In genomic region chr14:105486974-105487448, GRCh38 we compare ENCODE assay signal across 8 cellular contexts. TPM values are rescaled to one million over a fixed set of nuclear protein-coding genes. Genes with fewer than 3 reads are reported as not detected.
DNase-seq lines count a peak whose midpoint lies in the region; ATAC-seq and TF ChIP-seq lines count a peak whose summit lies in the region.

No MANE protein-coding gene starts in this region.

- no peak for ATAC-seq in natural killer cell treated with Interleukin-12 subunit alpha and Interleukin-12 subunit beta and Interleukin-15 and Interleukin-18, amount 100 ng/mL, for 72 hours
- ATAC-seq in GM19467 (IDR thresholded peaks at IDR 0.05; ENCODE audit: unreplicated experiment) = no peak
- ATAC-seq in HG02642 (IDR thresholded peaks at IDR 0.05; ENCODE audit: poor library complexity, unreplicated experiment) = no peak
- ATAC-seq in GM19324 (IDR thresholded peaks at IDR 0.05; ENCODE audit: low FRiP score, unreplicated experiment) = no peak

- H3K4me1 ChIP-seq in OCI-LY3 (ENCODE audit: low read length) = peaks cover 30% of the 10 kb centered on the region

- no peaks in the 10 kb centered on the region for H3K9me3 ChIP-seq in OCI-LY3 (ENCODE audit: insufficient read depth, low read length)

- H3K9me3 Mint-ChIP-seq in natural killer cell treated with Interleukin-12 subunit alpha and Interleukin-12 subunit beta and Interleukin-15 and Interleukin-18, amount 100 ng/mL, for 72 hours = no peaks in the 10 kb centered on the region

- H3K27ac Mint-ChIP-seq in natural killer cell treated with Interleukin-12 subunit alpha and Interleukin-12 subunit beta and Interleukin-15 and Interleukin-18, amount 100 ng/mL, for 72 hours = no peak overlapping the region

- no peak overlapping the region; the same call in 1 of the 2 replicates for H2AFZ ChIP-seq in OCI-LY3 (ENCODE audit: low read depth, low read length)

- no peak for TF ChIP-seq CTCF in OCI-LY3 (IDR thresholded peaks at IDR 0.05; ENCODE audit: low read depth, low read length)
- TF ChIP-seq CTCF in dorsolateral prefrontal cortex (IDR thresholded peaks at IDR 0.05 in 54 of 56, conservative IDR thresholded peaks at IDR 0.05 in 2 of 56; ENCODE audit: low read depth in 1 of 56, partially characterized antibody in 56 of 56) = no peak

- peak; percentile 49 for DNase-seq in Daoy (ENCODE audit: low read depth)
- DNase-seq in dorsolateral prefrontal cortex = no peak
- DNase-seq in natural killer cell treated with Interleukin-12 subunit alpha and Interleukin-12 subunit beta and Interleukin-15 and Interleukin-18, amount 100 ng/mL, for 72 hours (ENCODE audit: low spot score) = no peak
- DNase-seq in NCI-H82 treated with DMSO at 0.1 percent for 48 hours (lab: John Stamatoyannopoulos, UW; ENCODE audit: unreplicated experiment) = no peak

- peaks cover 25 to 34% of the 10 kb centered on the region in 2 donors for H3K4me1 Mint-ChIP-seq in natural killer cell treated with Interleukin-12 subunit alpha and Interleukin-12 subunit beta and Interleukin-15 and Interleukin-18, amount 100 ng/mL, for 72 hours (ENCODE audit: low read depth in 2 of 2)

- H3K36me3 ChIP-seq in OCI-LY3 (replicated peaks; ENCODE audit: low read depth, low read length) = no peaks in the 10 kb centered on the region

- peak overlapping the region; percentile 92 for H3K4me3 ChIP-seq in OCI-LY3 (ENCODE audit: low read length)
- H3K4me3 ChIP-seq in dorsolateral prefrontal cortex = peak overlapping the region in 48 of 59 donors; percentile 7 to 81 (median 33)

- H3K27me3 ChIP-seq in OCI-LY3 (ENCODE audit: low read depth, low read length) (peaks cover 9% of the 10 kb centered on the region), dorsolateral prefrontal cortex (peaks cover 0 to 34% (median 18%) of the 10 kb centered on the region in 45 donors)

- no peaks in the 10 kb centered on the region for H3K36me3 Mint-ChIP-seq in natural killer cell treated with Interleukin-12 subunit alpha and Interleukin-12 subunit beta and Interleukin-15 and Interleukin-18, amount 100 ng/mL, for 72 hours

- peak overlapping the region; percentile 58 for H3K27ac ChIP-seq in OCI-LY3 (ENCODE audit: low read length)
- peak overlapping the region in 15 of 59 donors; percentile 6 to 67 (median 41) for H3K27ac ChIP-seq in dorsolateral prefrontal cortex

- peak overlapping the region; percentile 73 for H3K4me3 Mint-ChIP-seq in natural killer cell treated with Interleukin-12 subunit alpha and Interleukin-12 subunit beta and Interleukin-15 and Interleukin-18, amount 100 ng/mL, for 72 hours

- H3K4me2 ChIP-seq in OCI-LY3 (ENCODE audit: low read length) = peak overlapping the region; percentile 93

- H4K20me1 ChIP-seq in OCI-LY3 (ENCODE audit: insufficient read depth, low read length) = peaks cover 4% of the 10 kb centered on the region

- H3K9ac ChIP-seq in OCI-LY3 (ENCODE audit: low read length) = peak overlapping the region; percentile 97

- no peaks in the 10 kb centered on the region for H3K27me3 Mint-ChIP-seq in natural killer cell treated with Interleukin-12 subunit alpha and Interleukin-12 subunit beta and Interleukin-15 and Interleukin-18, amount 100 ng/mL, for 72 hours

- H3K79me2 ChIP-seq in OCI-LY3 (ENCODE audit: low read length) = peaks cover 15% of the 10 kb centered on the region

- intact Hi-C loops in dorsolateral prefrontal cortex (cut with DNase I) = no loop called here

RNA-seq across cellular contexts. Expression of gene CRIP1, which starts 0.3 kb away (rescaled TPM):
- 15.0 and 20.4 TPM in 2 replicates for total RNA-seq in Daoy (2014; rRNA removed; shearing (Covaris generic))
- 10 to 100 TPM in 36 of 120 experiments, 1 to 10 TPM in 80, under 1 TPM in 1, not detected in 3; 0.64 to 75.6 (median 7.4) TPM for total RNA-seq in dorsolateral prefrontal cortex
- total RNA-seq in natural killer cell treated with Interleukin-12 subunit alpha and Interleukin-12 subunit beta and Interleukin-15 and Interleukin-18, amount 100 ng/mL, for 72 hours = 10 to 100 TPM; 39.0 to 82.7 TPM

RNA-seq across cellular contexts. Expression of gene TEDC1, which starts 4.0 kb away (rescaled TPM):
- total RNA-seq in Daoy (2014; rRNA removed; shearing (Covaris generic)) = 61.9 and 73.5 TPM in 2 replicates
- total RNA-seq in dorsolateral prefrontal cortex = 10 to 100 TPM in 118 of 120 experiments, 1 to 10 TPM in 2; 8.9 to 23.4 (median 15.6) TPM
- total RNA-seq in natural killer cell treated with Interleukin-12 subunit alpha and Interleukin-12 subunit beta and Interleukin-15 and Interleukin-18, amount 100 ng/mL, for 72 hours = 10 to 100 TPM; 25.1 to 59.2 TPM

RNA-seq across cellular contexts. Expression of gene CRIP2, which starts 12.4 kb away (rescaled TPM):
- 88.8 and 94.1 TPM in 2 replicates for total RNA-seq in Daoy (2014; rRNA removed; shearing (Covaris generic))
- total RNA-seq in dorsolateral prefrontal cortex = 100 to 1,000 TPM in 116 of 120 experiments, 10 to 100 TPM in 4; 67.0 to 225 (median 142) TPM
- total RNA-seq in natural killer cell treated with Interleukin-12 subunit alpha and Interleukin-12 subunit beta and Interleukin-15 and Interleukin-18, amount 100 ng/mL, for 72 hours = 1 to 10 TPM in 1 of 2 donors, under 1 TPM in 1; 0.98 to 2.2 TPM

RNA-seq across cellular contexts. Expression of gene TMEM121, which starts 39.4 kb away (rescaled TPM):
- 8.4 and 8.7 TPM in 2 replicates for total RNA-seq in Daoy (2014; rRNA removed; shearing (Covaris generic))
- total RNA-seq in dorsolateral prefrontal cortex = 10 to 100 TPM; 11.9 to 30.7 (median 19.1) TPM
- total RNA-seq in natural killer cell treated with Interleukin-12 subunit alpha and Interleukin-12 subunit beta and Interleukin-15 and Interleukin-18, amount 100 ng/mL, for 72 hours = 1 to 10 TPM; 1.8 to 4.2 TPM

Comparison
In these comparisons a context has a peak if more than half of its experiments do, and no peak if none do; other contexts are left out.
1. RNA of gene CRIP2, which starts 12.4 kb away (total RNA-seq): 67.0 to 225 TPM in dorsolateral prefrontal cortex and 88.8 to 94.1 TPM in Daoy; 0.98 to 2.2 TPM in natural killer cell treated with Interleukin-12 subunit alpha and Interleukin-12 subunit beta and Interleukin-15 and Interleukin-18, amount 100 ng/mL, for 72 hours; every median in the first group is over 10 times any median in the second.